1 cellular context compared by ENCODE assay signal in the genomic region with DNA sequence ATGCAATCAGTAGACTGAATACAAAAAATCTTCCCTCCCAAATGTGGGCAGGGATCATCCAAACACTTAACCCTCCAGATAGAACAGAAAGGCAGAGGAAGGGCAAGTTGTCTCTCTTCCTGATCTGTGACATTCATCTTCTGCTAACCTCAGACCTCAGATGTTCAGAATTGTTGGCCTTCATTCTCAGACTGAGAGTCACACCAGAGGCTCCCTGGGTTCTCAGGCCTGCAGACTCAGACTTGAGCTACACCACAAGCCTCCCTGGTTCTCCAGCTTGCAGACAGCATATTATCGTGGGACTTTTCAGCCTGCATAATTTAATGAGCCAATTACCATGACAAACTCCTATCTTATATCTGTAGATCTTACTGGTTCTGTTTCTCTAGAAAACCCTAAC.
TF ChIP-seq lines count a peak whose summit lies in the region.

No MANE protein-coding gene starts in this region.

TF ChIP-seq in GM23338, 12 proteins besides CTCF, POLR2A, EP300 and RAD21:
- TF ChIP-seq ZNF331 (CRISPR knock-in tag; IDR thresholded peaks at IDR 0.05; ENCODE audit: low read depth), result no peak
TF ChIP-seq in GM23338: peak in this region for 0.
